ENCODE assay signal across 8 cellular contexts in the genomic region with DNA sequence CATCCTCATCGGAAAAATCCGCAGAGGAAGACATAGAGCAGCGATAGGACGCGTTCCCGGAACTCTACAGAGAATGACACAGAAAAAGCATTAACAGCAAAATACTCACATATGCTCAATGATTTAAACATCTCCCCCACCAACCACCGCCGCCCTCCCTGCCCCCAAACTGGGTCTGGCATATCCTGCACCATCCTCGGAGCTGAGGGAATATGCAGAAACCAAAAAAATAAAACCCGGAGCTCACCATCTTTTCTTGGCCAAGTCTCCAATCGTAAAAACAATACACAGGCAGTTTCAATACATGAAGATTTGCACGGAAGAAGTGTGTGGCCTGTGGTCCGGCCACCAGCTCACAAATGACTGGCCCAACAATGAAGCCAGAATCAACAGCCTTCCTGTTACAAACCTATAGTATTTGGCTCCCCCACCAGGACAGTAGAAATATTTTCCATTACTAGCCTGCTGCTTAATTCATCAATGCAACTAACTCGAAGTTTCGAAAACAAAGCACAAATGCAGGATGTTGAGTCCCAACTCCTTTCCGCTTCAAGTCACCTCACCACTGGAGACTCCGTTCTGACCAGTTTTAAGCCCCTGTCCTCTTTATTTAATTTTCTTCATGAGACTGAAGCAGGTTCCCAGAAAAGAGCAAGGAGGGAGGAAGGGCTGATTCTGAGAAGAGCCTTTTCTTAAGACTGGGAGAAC.
A peak's percentile ranks its signal among the peaks of the same experiment; 100 is the strongest.
DNase-seq lines count a peak whose midpoint lies in the region; ATAC-seq, FAIRE-seq and TF ChIP-seq lines count a peak whose summit lies in the region.

No MANE protein-coding gene starts in this region.

- FAIRE-seq in bronchial epithelial cell (lab: Jason Lieb, UNC), result peak; percentile 28

- peak overlapping the region; percentile 78 for H3K4me3 Mint-ChIP-seq in activated CD8-positive, alpha-beta memory T cell treated with anti-CD3 and anti-CD28 coated beads, Interleukin-2, amount 10 ng/mL, durations not matched to agents 7 days and 5 days
- H3K4me3 Mint-ChIP-seq in immature natural killer cell, result peak overlapping the region; percentile 68 to 88 (median 84)

- H3K27me3 ChIP-seq in bronchial epithelial cell (ENCODE audit: control insufficient read depth, insufficient read depth, low read length) (no peaks in the 10 kb centered on the region), skeletal muscle satellite cell (ENCODE audit: control insufficient read depth, insufficient read depth, low read length) (no peaks in the 10 kb centered on the region)

- no peaks in the 10 kb centered on the region for H3K9me3 Mint-ChIP-seq in activated CD8-positive, alpha-beta memory T cell treated with anti-CD3 and anti-CD28 coated beads, Interleukin-2, amount 10 ng/mL, durations not matched to agents 7 days and 5 days (ENCODE audit: low read depth)
- no peaks in the 10 kb centered on the region for H3K9me3 Mint-ChIP-seq in immature natural killer cell

- H3K4me1 Mint-ChIP-seq in activated CD8-positive, alpha-beta memory T cell treated with anti-CD3 and anti-CD28 coated beads, Interleukin-2, amount 10 ng/mL, durations not matched to agents 7 days and 5 days, result peaks cover 23% of the 10 kb centered on the region
- H3K4me1 Mint-ChIP-seq in immature natural killer cell, result peaks cover 15 to 29% of the 10 kb centered on the region in 2 donors

- H3K27me3 Mint-ChIP-seq in activated CD8-positive, alpha-beta memory T cell treated with anti-CD3 and anti-CD28 coated beads, Interleukin-2, amount 10 ng/mL, durations not matched to agents 7 days and 5 days, result peaks cover 53% of the 10 kb centered on the region
- peaks cover 0 to 18% (median 15%) of the 10 kb centered on the region in 3 donors for H3K27me3 Mint-ChIP-seq in immature natural killer cell (ENCODE audit: low read depth in 3 of 3)

- peaks cover 30% of the 10 kb centered on the region for H3K4me1 ChIP-seq in skeletal muscle satellite cell (ENCODE audit: control insufficient read depth, insufficient read depth, low read length)

- peak overlapping the region; percentile 55 for H3K9ac ChIP-seq in skeletal muscle satellite cell (ENCODE audit: low read depth, low read length)

- peak; percentile 56 for TF ChIP-seq CTCF in bronchial epithelial cell (IDR thresholded peaks at IDR 0.05; ENCODE audit: insufficient read depth, low read length, severe bottlenecking)

- H3K36me3 ChIP-seq in bronchial epithelial cell (ENCODE audit: control insufficient read depth, insufficient read depth, low read length), result no peaks in the 10 kb centered on the region
- no peaks in the 10 kb centered on the region for H3K36me3 ChIP-seq in skeletal muscle satellite cell (ENCODE audit: insufficient read depth, low read length)

- no peaks in the 10 kb centered on the region for H3K9me3 ChIP-seq in skeletal muscle satellite cell (replicated peaks; ENCODE audit: low read length)

- peak overlapping the region; percentile 82 for H3K27ac Mint-ChIP-seq in activated CD8-positive, alpha-beta memory T cell treated with anti-CD3 and anti-CD28 coated beads, Interleukin-2, amount 10 ng/mL, durations not matched to agents 7 days and 5 days
- peak overlapping the region in 2 of 6 donors; percentile 45 to 48 for H3K27ac Mint-ChIP-seq in immature natural killer cell

- peak; percentile 87 for DNase-seq in activated CD8-positive, alpha-beta memory T cell treated with anti-CD3 and anti-CD28 coated beads, Interleukin-2, amount 10 ng/mL, durations not matched to agents 7 days and 5 days
- no peak for DNase-seq in activated CD8-positive, alpha-beta memory T cell treated with anti-CD3 and anti-CD28 coated beads, Interleukin-2, amount 50 U/mL, for 4 hours
- DNase-seq in HT1080 (ENCODE audit: low read depth) (peak; percentile 67), RKO (ENCODE audit: low spot score) (peak; percentile 83), bronchial epithelial cell (ENCODE audit: low read depth) (peak; percentile 71), immature natural killer cell (peak; percentile 45 to 62 (median 52))

- ATAC-seq in activated CD8-positive, alpha-beta memory T cell treated with anti-CD3 and anti-CD28 coated beads, Interleukin-2, amount 10 ng/mL, durations not matched to agents 7 days and 5 days, result peak; percentile 93
- peak; percentile 94 for ATAC-seq in GM21515 (IDR thresholded peaks at IDR 0.05; ENCODE audit: unreplicated experiment)

- CTCF ChIA-PET in activated CD8-positive, alpha-beta memory T cell treated with anti-CD3 and anti-CD28 coated beads, Interleukin-2, amount 10 ng/mL, durations not matched to agents 7 days and 5 days (lab: Charles Lee), result interaction anchor here (0.7 to 2.6 kb wide), 15 partner anchors 10 to 217 kb away, joined by 3 to 9 read pairs (median 4); no protein-coding TSS in a partner anchor

- H3K4me3 ChIP-seq in bronchial epithelial cell (ENCODE audit: low read depth, low read length), result peak overlapping the region; percentile 5
- H3K4me3 ChIP-seq in skeletal muscle satellite cell (ENCODE audit: low read length), result peak overlapping the region; percentile 51

- peak overlapping the region; percentile 71 for H3K4me2 ChIP-seq in skeletal muscle satellite cell (ENCODE audit: low read length)

- no peaks in the 10 kb centered on the region for H3K36me3 Mint-ChIP-seq in activated CD8-positive, alpha-beta memory T cell treated with anti-CD3 and anti-CD28 coated beads, Interleukin-2, amount 10 ng/mL, durations not matched to agents 7 days and 5 days
- H3K36me3 Mint-ChIP-seq in immature natural killer cell, result no peaks in the 10 kb centered on the region
